Comparison of ENCODE assay signal across 1 cellular context in the genomic region with DNA sequence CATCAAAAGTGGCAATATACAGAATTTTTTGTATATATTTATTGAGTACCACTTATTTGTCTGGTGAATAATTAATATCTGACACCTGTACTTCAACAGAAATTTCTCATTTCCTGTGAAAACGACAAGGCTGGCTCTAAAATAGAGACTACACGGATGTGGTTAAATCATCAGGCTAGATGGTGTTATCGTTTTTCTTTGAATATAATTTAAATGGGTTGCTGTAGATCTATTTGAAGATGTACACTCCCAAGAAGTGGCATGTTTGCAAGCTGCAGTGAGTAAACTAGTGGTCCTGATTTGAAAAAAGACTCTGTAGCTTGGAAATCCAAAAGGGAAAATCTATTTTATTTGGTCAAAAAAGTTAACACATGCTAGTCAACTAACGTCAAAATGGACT.
TF ChIP-seq lines count a peak whose summit lies in the region.

No MANE protein-coding gene starts in this region.

TF ChIP-seq in SK-N-SH, 30 proteins besides CTCF, POLR2A, EP300 and RAD21 (continued from another document):
- TF ChIP-seq, protein P1, sequence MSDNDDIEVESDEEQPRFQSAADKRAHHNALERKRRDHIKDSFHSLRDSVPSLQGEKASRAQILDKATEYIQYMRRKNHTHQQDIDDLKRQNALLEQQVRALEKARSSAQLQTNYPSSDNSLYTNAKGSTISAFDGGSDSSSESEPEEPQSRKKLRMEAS (IDR thresholded peaks at IDR 0.05; ENCODE audit: low read depth): no peak
- TF ChIP-seq SIN3A (IDR thresholded peaks at IDR 0.05; ENCODE audit: borderline replicate concordance, low read depth, low read length): no peak
